ENCODE assay signal across 1 cellular context in the genomic region with DNA sequence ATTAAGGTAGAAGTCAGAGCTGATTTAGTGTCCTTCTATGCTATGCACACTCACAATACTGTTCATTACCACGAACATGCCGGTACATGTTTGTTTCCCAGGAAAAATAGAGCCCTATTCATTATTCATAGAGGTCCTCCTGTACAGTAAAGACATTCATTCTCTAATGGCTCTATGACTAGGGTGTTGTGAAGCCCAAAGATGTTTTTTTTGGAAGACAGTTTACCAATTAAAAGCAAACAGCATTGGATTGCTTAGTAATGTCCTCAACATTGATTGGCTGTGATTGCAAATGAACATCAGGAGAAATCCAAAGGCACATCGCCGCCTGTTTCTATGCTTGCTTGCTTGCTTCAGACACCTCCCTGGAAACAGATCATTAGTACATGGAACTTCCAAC.
TF ChIP-seq lines count a peak whose summit lies in the region.

No MANE protein-coding gene starts in this region.

TF ChIP-seq in GM23338, 12 proteins besides CTCF, POLR2A, EP300 and RAD21 (continued from another document):
- no peak for TF ChIP-seq NANOG (IDR thresholded peaks at IDR 0.05; ENCODE audit: borderline replicate concordance)
- TF ChIP-seq EZH2phosphoT487 (IDR thresholded peaks at IDR 0.05; ENCODE audit: unreplicated experiment), result no peak
- no peak for TF ChIP-seq ZNF331 (CRISPR knock-in tag; IDR thresholded peaks at IDR 0.05; ENCODE audit: low read depth)
- TF ChIP-seq, protein P1, sequence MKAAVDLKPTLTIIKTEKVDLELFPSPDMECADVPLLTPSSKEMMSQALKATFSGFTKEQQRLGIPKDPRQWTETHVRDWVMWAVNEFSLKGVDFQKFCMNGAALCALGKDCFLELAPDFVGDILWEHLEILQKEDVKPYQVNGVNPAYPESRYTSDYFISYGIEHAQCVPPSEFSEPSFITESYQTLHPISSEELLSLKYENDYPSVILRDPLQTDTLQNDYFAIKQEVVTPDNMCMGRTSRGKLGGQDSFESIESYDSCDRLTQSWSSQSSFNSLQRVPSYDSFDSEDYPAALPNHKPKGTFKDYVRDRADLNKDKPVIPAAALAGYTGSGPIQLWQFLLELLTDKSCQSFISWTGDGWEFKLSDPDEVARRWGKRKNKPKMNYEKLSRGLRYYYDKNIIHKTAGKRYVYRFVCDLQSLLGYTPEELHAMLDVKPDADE (IDR thresholded peaks at IDR 0.05), result no peak
- TF ChIP-seq, protein P2, sequence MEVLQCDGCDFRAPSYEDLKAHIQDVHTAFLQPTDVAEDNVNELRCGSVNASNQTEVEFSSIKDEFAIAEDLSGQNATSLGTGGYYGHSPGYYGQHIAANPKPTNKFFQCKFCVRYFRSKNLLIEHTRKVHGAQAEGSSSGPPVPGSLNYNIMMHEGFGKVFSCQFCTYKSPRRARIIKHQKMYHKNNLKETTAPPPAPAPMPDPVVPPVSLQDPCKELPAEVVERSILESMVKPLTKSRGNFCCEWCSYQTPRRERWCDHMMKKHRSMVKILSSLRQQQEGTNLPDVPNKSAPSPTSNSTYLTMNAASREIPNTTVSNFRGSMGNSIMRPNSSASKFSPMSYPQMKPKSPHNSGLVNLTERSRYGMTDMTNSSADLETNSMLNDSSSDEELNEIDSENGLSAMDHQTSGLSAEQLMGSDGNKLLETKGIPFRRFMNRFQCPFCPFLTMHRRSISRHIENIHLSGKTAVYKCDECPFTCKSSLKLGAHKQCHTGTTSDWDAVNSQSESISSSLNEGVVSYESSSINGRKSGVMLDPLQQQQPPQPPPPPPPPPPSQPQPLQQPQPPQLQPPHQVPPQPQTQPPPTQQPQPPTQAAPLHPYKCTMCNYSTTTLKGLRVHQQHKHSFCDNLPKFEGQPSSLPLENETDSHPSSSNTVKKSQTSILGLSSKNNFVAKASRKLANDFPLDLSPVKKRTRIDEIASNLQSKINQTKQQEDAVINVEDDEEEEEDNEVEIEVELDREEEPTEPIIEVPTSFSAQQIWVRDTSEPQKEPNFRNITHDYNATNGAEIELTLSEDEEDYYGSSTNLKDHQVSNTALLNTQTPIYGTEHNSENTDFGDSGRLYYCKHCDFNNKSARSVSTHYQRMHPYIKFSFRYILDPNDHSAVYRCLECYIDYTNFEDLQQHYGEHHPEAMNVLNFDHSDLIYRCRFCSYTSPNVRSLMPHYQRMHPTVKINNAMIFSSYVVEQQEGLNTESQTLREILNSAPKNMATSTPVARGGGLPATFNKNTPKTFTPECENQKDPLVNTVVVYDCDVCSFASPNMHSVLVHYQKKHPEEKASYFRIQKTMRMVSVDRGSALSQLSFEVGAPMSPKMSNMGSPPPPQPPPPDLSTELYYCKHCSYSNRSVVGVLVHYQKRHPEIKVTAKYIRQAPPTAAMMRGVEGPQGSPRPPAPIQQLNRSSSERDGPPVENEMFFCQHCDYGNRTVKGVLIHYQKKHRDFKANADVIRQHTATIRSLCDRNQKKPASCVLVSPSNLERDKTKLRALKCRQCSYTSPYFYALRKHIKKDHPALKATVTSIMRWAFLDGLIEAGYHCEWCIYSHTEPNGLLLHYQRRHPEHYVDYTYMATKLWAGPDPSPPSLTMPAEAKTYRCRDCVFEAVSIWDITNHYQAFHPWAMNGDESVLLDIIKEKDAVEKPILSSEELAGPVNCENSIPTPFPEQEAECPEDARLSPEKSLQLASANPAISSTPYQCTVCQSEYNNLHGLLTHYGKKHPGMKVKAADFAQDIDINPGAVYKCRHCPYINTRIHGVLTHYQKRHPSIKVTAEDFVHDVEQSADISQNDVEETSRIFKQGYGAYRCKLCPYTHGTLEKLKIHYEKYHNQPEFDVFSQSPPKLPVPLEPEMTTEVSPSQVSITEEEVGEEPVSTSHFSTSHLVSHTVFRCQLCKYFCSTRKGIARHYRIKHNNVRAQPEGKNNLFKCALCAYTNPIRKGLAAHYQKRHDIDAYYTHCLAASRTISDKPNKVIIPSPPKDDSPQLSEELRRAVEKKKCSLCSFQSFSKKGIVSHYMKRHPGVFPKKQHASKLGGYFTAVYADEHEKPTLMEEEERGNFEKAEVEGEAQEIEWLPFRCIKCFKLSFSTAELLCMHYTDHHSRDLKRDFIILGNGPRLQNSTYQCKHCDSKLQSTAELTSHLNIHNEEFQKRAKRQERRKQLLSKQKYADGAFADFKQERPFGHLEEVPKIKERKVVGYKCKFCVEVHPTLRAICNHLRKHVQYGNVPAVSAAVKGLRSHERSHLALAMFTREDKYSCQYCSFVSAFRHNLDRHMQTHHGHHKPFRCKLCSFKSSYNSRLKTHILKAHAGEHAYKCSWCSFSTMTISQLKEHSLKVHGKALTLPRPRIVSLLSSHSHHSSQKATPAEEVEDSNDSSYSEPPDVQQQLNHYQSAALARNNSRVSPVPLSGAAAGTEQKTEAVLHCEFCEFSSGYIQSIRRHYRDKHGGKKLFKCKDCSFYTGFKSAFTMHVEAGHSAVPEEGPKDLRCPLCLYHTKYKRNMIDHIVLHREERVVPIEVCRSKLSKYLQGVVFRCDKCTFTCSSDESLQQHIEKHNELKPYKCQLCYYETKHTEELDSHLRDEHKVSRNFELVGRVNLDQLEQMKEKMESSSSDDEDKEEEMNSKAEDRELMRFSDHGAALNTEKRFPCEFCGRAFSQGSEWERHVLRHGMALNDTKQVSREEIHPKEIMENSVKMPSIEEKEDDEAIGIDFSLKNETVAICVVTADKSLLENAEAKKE (CRISPR knock-in tag; IDR thresholded peaks at IDR 0.05), result no peak
- no peak for TF ChIP-seq CREB1 (CRISPR knock-in tag; IDR thresholded peaks at IDR 0.05; ENCODE audit: low read depth)
- TF ChIP-seq JUNB (IDR thresholded peaks at IDR 0.05; ENCODE audit: unreplicated experiment), result no peak
- TF ChIP-seq REST (IDR thresholded peaks at IDR 0.05; ENCODE audit: unreplicated experiment), result no peak
- TF ChIP-seq EZH2 (IDR thresholded peaks at IDR 0.05; ENCODE audit: low read depth, unreplicated experiment), result no peak
- TF ChIP-seq STAT1 (IDR thresholded peaks at IDR 0.05; ENCODE audit: unreplicated experiment), result no peak
